17 cellular contexts compared by ENCODE assay signal in the genomic region with DNA sequence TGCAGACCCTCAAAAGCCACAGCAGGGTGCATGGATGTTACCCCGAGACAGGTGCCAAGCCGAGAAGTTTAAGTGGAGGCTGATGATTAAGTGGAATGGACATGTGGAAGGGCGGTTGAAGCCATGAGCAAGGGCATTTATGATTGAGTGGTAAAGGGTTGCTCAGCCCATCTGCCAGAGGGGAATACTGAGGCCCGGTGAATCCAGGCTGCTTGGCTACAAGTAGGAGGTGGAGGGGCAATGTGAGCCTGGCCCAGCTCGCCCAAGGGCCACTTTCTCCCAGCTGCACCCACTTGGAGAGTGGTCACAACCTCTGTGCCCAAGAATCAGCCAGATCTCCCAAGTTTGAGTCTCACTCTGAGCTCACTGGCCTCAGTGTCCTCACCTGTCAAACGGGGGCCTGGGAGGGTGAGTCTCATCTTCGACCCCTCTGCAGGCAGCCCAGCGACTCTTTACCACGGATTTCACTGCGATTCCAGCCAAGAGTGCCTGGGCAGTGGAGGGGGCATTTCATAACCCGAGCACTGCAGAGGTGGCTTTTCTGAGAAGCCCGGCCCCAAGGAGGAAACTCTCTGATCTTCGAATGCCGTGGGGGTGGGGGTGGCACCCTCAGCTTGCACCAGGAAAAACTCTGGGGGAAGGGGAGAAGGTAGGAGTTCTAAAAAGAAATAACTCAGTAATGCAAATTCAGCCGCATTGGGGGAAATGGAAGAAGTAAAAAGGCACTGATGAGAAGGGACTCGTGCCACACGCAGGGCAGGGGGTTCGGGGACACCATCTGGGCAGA.
A peak's percentile ranks its signal among the peaks of the same experiment; 100 is the strongest.
DNase-seq lines count a peak whose midpoint lies in the region; ATAC-seq and TF ChIP-seq lines count a peak whose summit lies in the region.
"Had no signal": no experiment of that assay in that cellular context is flagged by ENCODE, and none has a peak within 500 bp of the region (broad histone marks: within the 10 kb centered on the region; RNA-seq: fewer than 3 reads in every experiment).

No MANE protein-coding gene starts in this region.

- H3K9me3 ChIP-seq in body of pancreas: no peaks in the 10 kb centered on the region
- H3K9me3 ChIP-seq: esophagus squamous epithelium, MG63, neutrophil, thyroid gland had no signal

- no peak overlapping the region for H3K4me3 Mint-ChIP-seq in activated CD8-positive, alpha-beta memory T cell treated with anti-CD3 and anti-CD28 coated beads, Interleukin-2, amount 10 ng/mL, durations not matched to agents 7 days and 5 days
- peak overlapping the region; percentile 23 for H3K4me3 Mint-ChIP-seq in progenitor cell of endocrine pancreas (ENCODE audit: low read depth)
- H3K4me3 Mint-ChIP-seq: HFFc6 had no signal

- peak overlapping the region; percentile 48 for H3K27ac Mint-ChIP-seq in activated CD8-positive, alpha-beta memory T cell treated with anti-CD3 and anti-CD28 coated beads, Interleukin-2, amount 10 ng/mL, durations not matched to agents 7 days and 5 days
- peak overlapping the region; percentile 92 for H3K27ac Mint-ChIP-seq in progenitor cell of endocrine pancreas
- H3K27ac Mint-ChIP-seq: HFFc6 had no signal

- CTCF ChIA-PET in activated CD8-positive, alpha-beta memory T cell treated with anti-CD3 and anti-CD28 coated beads, Interleukin-2, amount 10 ng/mL, durations not matched to agents 7 days and 5 days (lab: Charles Lee): interaction anchor here (1.2 to 3.5 kb wide), 5 partner anchors 15 to 124 kb away, joined by 3 to 18 read pairs (median 5); no protein-coding TSS in a partner anchor

- no peaks in the 10 kb centered on the region for H3K9me3 Mint-ChIP-seq in activated CD8-positive, alpha-beta memory T cell treated with anti-CD3 and anti-CD28 coated beads, Interleukin-2, amount 10 ng/mL, durations not matched to agents 7 days and 5 days (ENCODE audit: low read depth)
- peaks cover 3% of the 10 kb centered on the region for H3K9me3 Mint-ChIP-seq in progenitor cell of endocrine pancreas (ENCODE audit: low read depth)

- WGBS in body of pancreas, 2 donors: 36 to 40% methylated on average over 15 to 18 of the region's 18 CpGs

- H3K27me3 Mint-ChIP-seq in activated CD8-positive, alpha-beta memory T cell treated with anti-CD3 and anti-CD28 coated beads, Interleukin-2, amount 10 ng/mL, durations not matched to agents 7 days and 5 days: peaks cover 25% of the 10 kb centered on the region
- peaks cover 9% of the 10 kb centered on the region for H3K27me3 Mint-ChIP-seq in progenitor cell of endocrine pancreas

- TF ChIP-seq CTCF in body of pancreas (IDR thresholded peaks at IDR 0.05): no peak
- TF ChIP-seq CTCF in progenitor cell of endocrine pancreas (IDR thresholded peaks at IDR 0.05; ENCODE audit: unreplicated experiment): no peak

- no peak for DNase-seq in activated CD8-positive, alpha-beta memory T cell treated with anti-CD3 and anti-CD28 coated beads, Interleukin-2, amount 10 ng/mL, durations not matched to agents 7 days and 5 days
- no peak for DNase-seq in activated CD8-positive, alpha-beta memory T cell treated with anti-CD3 and anti-CD28 coated beads, Interleukin-2, amount 50 U/mL, for 48 hours
- DNase-seq in NCI-H226: peak; percentile 69
- no peak for DNase-seq in body of pancreas
- DNase-seq in progenitor cell of endocrine pancreas (ENCODE audit: low spot score, unreplicated experiment): no peak
- no peak for DNase-seq in dedifferentiated amniotic fluid mesenchymal stem cell (ENCODE audit: extremely low spot score)
- DNase-seq: activated effector memory CD4-positive, alpha-beta T cell treated with anti-CD3 and anti-CD28 coated beads, Interleukin-2, amount 50 U/mL, for 16 hours; esophagus squamous epithelium; HFFc6; hippocampal formation; left ventricle myocardium superior; MG63; SIG-M5; thyroid gland had no signal

- intact Hi-C loops in body of pancreas (cut with DNase I): no loop called here

- ATAC-seq in activated CD8-positive, alpha-beta memory T cell treated with anti-CD3 and anti-CD28 coated beads, Interleukin-2, amount 10 ng/mL, durations not matched to agents 7 days and 5 days: no peak
- ATAC-seq in body of pancreas: no peak
- ATAC-seq in HG03469 (IDR thresholded peaks at IDR 0.05; ENCODE audit: unreplicated experiment): no peak
- ATAC-seq in HG03039 (IDR thresholded peaks at IDR 0.05; ENCODE audit: unreplicated experiment): no peak

- no peak for TF ChIP-seq POLR2A in body of pancreas (IDR thresholded peaks at IDR 0.05)

- H3K4me3 ChIP-seq in body of pancreas: no peak overlapping the region
- H3K4me3 ChIP-seq: esophagus squamous epithelium, MG63, thyroid gland had no signal

- no peaks in the 10 kb centered on the region for H3K36me3 ChIP-seq in body of pancreas (replicated peaks in 1 of 2; ENCODE audit: insufficient read depth in 1 of 2, low read depth in 2 of 2)
- H3K36me3 ChIP-seq: esophagus squamous epithelium, MG63, neutrophil, thyroid gland had no signal

- peak overlapping the region in 3 of 4 donors; percentile 57 to 68 (median 65) for H3K27ac ChIP-seq in body of pancreas
- H3K27ac ChIP-seq: esophagus squamous epithelium, thyroid gland had no signal

- no peaks in the 10 kb centered on the region for H3K27me3 ChIP-seq in body of pancreas
- H3K27me3 ChIP-seq: esophagus squamous epithelium, MG63, thyroid gland had no signal

- H3K36me3 Mint-ChIP-seq in activated CD8-positive, alpha-beta memory T cell treated with anti-CD3 and anti-CD28 coated beads, Interleukin-2, amount 10 ng/mL, durations not matched to agents 7 days and 5 days: peaks cover 3% of the 10 kb centered on the region
- H3K36me3 Mint-ChIP-seq in progenitor cell of endocrine pancreas (ENCODE audit: insufficient read depth): no peaks in the 10 kb centered on the region

- peaks cover 61% of the 10 kb centered on the region for H3K4me1 Mint-ChIP-seq in activated CD8-positive, alpha-beta memory T cell treated with anti-CD3 and anti-CD28 coated beads, Interleukin-2, amount 10 ng/mL, durations not matched to agents 7 days and 5 days
- H3K4me1 Mint-ChIP-seq in progenitor cell of endocrine pancreas (ENCODE audit: low read depth): peaks cover 18% of the 10 kb centered on the region

- peaks cover 37% of the 10 kb centered on the region for H3K4me1 ChIP-seq in body of pancreas
